ENCODE assay signal across 1 cellular context in the genomic region with DNA sequence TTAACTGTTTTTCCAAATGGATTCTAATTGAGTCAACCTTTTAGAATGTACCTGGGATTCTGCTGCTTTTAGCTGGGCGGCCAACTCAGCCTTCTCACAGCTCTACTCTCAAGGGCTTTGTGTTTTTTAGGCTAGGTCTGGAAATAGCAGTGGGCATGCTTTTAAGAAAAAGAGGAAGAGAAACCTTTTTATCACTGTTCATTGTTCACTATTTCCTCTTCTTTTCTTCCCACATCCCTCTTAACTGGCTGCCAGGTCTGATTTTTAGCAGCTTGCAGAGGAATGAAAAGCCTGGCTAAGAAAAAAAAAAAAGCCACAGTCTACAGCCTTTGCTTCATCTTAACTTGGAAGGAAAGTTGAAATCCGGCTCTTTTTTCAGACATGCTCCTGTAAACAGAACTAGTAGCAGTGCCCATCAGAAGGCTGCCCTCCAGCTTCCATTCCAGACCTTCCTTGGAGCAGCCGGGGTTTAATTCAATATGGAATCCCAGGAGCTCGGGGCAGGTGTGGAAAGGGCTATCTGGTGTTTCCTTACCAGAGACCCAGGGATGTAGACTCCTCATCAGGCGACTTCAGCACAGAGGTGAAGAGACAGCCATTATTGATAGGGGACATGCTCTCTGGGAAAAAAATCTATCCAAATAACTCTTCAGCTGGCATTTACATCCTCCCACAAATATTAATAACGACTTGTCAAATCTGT.
TF ChIP-seq lines count a peak whose summit lies in the region.

No MANE protein-coding gene starts in this region.

TF ChIP-seq in GM23338, 12 proteins besides CTCF, POLR2A, EP300 and RAD21 (continued from another document):
- TF ChIP-seq, protein P1, sequence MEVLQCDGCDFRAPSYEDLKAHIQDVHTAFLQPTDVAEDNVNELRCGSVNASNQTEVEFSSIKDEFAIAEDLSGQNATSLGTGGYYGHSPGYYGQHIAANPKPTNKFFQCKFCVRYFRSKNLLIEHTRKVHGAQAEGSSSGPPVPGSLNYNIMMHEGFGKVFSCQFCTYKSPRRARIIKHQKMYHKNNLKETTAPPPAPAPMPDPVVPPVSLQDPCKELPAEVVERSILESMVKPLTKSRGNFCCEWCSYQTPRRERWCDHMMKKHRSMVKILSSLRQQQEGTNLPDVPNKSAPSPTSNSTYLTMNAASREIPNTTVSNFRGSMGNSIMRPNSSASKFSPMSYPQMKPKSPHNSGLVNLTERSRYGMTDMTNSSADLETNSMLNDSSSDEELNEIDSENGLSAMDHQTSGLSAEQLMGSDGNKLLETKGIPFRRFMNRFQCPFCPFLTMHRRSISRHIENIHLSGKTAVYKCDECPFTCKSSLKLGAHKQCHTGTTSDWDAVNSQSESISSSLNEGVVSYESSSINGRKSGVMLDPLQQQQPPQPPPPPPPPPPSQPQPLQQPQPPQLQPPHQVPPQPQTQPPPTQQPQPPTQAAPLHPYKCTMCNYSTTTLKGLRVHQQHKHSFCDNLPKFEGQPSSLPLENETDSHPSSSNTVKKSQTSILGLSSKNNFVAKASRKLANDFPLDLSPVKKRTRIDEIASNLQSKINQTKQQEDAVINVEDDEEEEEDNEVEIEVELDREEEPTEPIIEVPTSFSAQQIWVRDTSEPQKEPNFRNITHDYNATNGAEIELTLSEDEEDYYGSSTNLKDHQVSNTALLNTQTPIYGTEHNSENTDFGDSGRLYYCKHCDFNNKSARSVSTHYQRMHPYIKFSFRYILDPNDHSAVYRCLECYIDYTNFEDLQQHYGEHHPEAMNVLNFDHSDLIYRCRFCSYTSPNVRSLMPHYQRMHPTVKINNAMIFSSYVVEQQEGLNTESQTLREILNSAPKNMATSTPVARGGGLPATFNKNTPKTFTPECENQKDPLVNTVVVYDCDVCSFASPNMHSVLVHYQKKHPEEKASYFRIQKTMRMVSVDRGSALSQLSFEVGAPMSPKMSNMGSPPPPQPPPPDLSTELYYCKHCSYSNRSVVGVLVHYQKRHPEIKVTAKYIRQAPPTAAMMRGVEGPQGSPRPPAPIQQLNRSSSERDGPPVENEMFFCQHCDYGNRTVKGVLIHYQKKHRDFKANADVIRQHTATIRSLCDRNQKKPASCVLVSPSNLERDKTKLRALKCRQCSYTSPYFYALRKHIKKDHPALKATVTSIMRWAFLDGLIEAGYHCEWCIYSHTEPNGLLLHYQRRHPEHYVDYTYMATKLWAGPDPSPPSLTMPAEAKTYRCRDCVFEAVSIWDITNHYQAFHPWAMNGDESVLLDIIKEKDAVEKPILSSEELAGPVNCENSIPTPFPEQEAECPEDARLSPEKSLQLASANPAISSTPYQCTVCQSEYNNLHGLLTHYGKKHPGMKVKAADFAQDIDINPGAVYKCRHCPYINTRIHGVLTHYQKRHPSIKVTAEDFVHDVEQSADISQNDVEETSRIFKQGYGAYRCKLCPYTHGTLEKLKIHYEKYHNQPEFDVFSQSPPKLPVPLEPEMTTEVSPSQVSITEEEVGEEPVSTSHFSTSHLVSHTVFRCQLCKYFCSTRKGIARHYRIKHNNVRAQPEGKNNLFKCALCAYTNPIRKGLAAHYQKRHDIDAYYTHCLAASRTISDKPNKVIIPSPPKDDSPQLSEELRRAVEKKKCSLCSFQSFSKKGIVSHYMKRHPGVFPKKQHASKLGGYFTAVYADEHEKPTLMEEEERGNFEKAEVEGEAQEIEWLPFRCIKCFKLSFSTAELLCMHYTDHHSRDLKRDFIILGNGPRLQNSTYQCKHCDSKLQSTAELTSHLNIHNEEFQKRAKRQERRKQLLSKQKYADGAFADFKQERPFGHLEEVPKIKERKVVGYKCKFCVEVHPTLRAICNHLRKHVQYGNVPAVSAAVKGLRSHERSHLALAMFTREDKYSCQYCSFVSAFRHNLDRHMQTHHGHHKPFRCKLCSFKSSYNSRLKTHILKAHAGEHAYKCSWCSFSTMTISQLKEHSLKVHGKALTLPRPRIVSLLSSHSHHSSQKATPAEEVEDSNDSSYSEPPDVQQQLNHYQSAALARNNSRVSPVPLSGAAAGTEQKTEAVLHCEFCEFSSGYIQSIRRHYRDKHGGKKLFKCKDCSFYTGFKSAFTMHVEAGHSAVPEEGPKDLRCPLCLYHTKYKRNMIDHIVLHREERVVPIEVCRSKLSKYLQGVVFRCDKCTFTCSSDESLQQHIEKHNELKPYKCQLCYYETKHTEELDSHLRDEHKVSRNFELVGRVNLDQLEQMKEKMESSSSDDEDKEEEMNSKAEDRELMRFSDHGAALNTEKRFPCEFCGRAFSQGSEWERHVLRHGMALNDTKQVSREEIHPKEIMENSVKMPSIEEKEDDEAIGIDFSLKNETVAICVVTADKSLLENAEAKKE (CRISPR knock-in tag; IDR thresholded peaks at IDR 0.05): no peak
- TF ChIP-seq POLR2AphosphoS5 (IDR thresholded peaks at IDR 0.05; ENCODE audit: low read depth) (no peak), STAT1 (IDR thresholded peaks at IDR 0.05; ENCODE audit: unreplicated experiment) (no peak)
- TF ChIP-seq, protein P2, sequence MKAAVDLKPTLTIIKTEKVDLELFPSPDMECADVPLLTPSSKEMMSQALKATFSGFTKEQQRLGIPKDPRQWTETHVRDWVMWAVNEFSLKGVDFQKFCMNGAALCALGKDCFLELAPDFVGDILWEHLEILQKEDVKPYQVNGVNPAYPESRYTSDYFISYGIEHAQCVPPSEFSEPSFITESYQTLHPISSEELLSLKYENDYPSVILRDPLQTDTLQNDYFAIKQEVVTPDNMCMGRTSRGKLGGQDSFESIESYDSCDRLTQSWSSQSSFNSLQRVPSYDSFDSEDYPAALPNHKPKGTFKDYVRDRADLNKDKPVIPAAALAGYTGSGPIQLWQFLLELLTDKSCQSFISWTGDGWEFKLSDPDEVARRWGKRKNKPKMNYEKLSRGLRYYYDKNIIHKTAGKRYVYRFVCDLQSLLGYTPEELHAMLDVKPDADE (IDR thresholded peaks at IDR 0.05): no peak
